24 cellular contexts compared by ENCODE assay signal in genomic region chr18:62578980-62579511, GRCh38.
"Had no signal": no experiment of that assay in that cellular context is flagged by ENCODE, and none has a peak within 500 bp of the region (broad histone marks: within the 10 kb centered on the region; RNA-seq: fewer than 3 reads in every experiment).

No MANE protein-coding gene starts in this region.

- H3K27me3 Mint-ChIP-seq: activated B cell treated with CpG ODN at 0.5 μM for 24 hours; activated CD4-positive, alpha-beta memory T cell treated with anti-CD3 and anti-CD28 coated beads for 36 hours; activated naive CD8-positive, alpha-beta T cell treated with anti-CD3 and anti-CD28 coated beads, Interleukin-2, amount 10 ng/mL, durations not matched to agents 7 days and 5 days; memory B cell had no signal

- H3K9me3 Mint-ChIP-seq: activated B cell treated with CpG ODN at 0.5 μM for 24 hours; activated CD4-positive, alpha-beta memory T cell treated with anti-CD3 and anti-CD28 coated beads for 36 hours; activated naive CD4-positive, alpha-beta T cell treated with anti-CD3 and anti-CD28 coated beads for 36 hours; activated naive CD8-positive, alpha-beta T cell treated with anti-CD3 and anti-CD28 coated beads, Interleukin-2, amount 10 ng/mL, durations not matched to agents 7 days and 5 days; memory B cell had no signal

- H3K4me3 Mint-ChIP-seq: activated B cell treated with CpG ODN at 0.5 μM for 24 hours; activated CD4-positive, alpha-beta memory T cell treated with anti-CD3 and anti-CD28 coated beads for 36 hours; activated naive CD4-positive, alpha-beta T cell treated with anti-CD3 and anti-CD28 coated beads for 36 hours; activated naive CD8-positive, alpha-beta T cell treated with anti-CD3 and anti-CD28 coated beads, Interleukin-2, amount 10 ng/mL, durations not matched to agents 7 days and 5 days; memory B cell had no signal

- ATAC-seq: sciatic nerve had no signal

- H3K9me3 ChIP-seq: thoracic aorta, upper lobe of left lung had no signal

- H3K4me3 ChIP-seq: thoracic aorta, upper lobe of left lung had no signal

- FAIRE-seq: endometrium had no signal

- H3K27ac Mint-ChIP-seq: activated B cell treated with CpG ODN at 0.5 μM for 24 hours; activated CD4-positive, alpha-beta memory T cell treated with anti-CD3 and anti-CD28 coated beads for 36 hours; activated naive CD4-positive, alpha-beta T cell treated with anti-CD3 and anti-CD28 coated beads for 36 hours; activated naive CD8-positive, alpha-beta T cell treated with anti-CD3 and anti-CD28 coated beads, Interleukin-2, amount 10 ng/mL, durations not matched to agents 7 days and 5 days; memory B cell had no signal

- DNase-seq: activated B cell treated with CpG ODN at 0.5 μM for 24 hours; activated CD4-positive, alpha-beta memory T cell treated with anti-CD3 and anti-CD28 coated beads for 36 hours; activated CD4-positive, alpha-beta T cell treated with anti-CD3 and anti-CD28 coated beads for 4 hours; activated effector memory CD4-positive, alpha-beta T cell treated with Interleukin-2 at 50 U/mL for 16 hours; activated naive CD4-positive, alpha-beta T cell treated with anti-CD3 and anti-CD28 coated beads for 36 hours; activated naive CD8-positive, alpha-beta T cell treated with anti-CD3 and anti-CD28 coated beads, Interleukin-2, amount 10 ng/mL, durations not matched to agents 7 days and 5 days; activated T-cell treated with anti-CD3 and anti-CD28 coated beads, Interleukin-2, amount 50 U/mL, for 48 hours; amniotic stem cell; cerebellar nuclear complex; cortex of kidney; effector CD4-positive, alpha-beta T cell; erythroblast; foreskin melanocyte; hippocampal formation; kidney glomerular epithelial cell; nucleus accumbens; stimulated activated CD4-positive, alpha-beta T cell treated with anti-CD3 and anti-CD28 coated beads, Interleukin-4, amount 100 ng/mL, for 1 hour; stimulated activated naive CD4-positive, alpha-beta T cell treated with Interleukin-2 at 50 U/mL for 16 hours; T1000; upper lobe of left lung had no signal

- H3K27ac ChIP-seq: thoracic aorta, upper lobe of left lung had no signal

- H3K27me3 ChIP-seq: upper lobe of left lung had no signal
